Comparison of ENCODE assay signal across 1 cellular context in genomic region chr13:63741029-63741813, GRCh38.
TF ChIP-seq lines count a peak whose summit lies in the region.

No MANE protein-coding gene starts in this region.

TF ChIP-seq in H1, 55 proteins besides CTCF, POLR2A, EP300 and RAD21 (continued from another document):
- no peak for TF ChIP-seq USF2 (IDR thresholded peaks at IDR 0.05; ENCODE audit: low read length)
- no peak for TF ChIP-seq BACH1 (IDR thresholded peaks at IDR 0.05; ENCODE audit: low read length)
- TF ChIP-seq GABPA (IDR thresholded peaks at IDR 0.05; ENCODE audit: borderline replicate concordance, insufficient read depth, low read length): no peak
- no peak for TF ChIP-seq EZH2 (IDR thresholded peaks at IDR 0.05; ENCODE audit: low read depth, low read length, severe bottlenecking)
- no peak for TF ChIP-seq ASH2L (IDR thresholded peaks at IDR 0.05; ENCODE audit: low read length)
- TF ChIP-seq CHD1 (IDR thresholded peaks at IDR 0.05; ENCODE audit: low read depth, low read length): no peak
- TF ChIP-seq SIN3A (conservative IDR thresholded peaks at IDR 0.05 in 1 of 2, IDR thresholded peaks at IDR 0.05 in 1 of 2; ENCODE audit: low read depth in 1 of 2, low read length in 2 of 2): no peak
- no peak for TF ChIP-seq GTF2F1 (IDR thresholded peaks at IDR 0.05; ENCODE audit: borderline replicate concordance, low read depth, low read length)
TF ChIP-seq in H1: peak in this region for 0.
